ENCODE assay signal across 8 cellular contexts in the genomic region with DNA sequence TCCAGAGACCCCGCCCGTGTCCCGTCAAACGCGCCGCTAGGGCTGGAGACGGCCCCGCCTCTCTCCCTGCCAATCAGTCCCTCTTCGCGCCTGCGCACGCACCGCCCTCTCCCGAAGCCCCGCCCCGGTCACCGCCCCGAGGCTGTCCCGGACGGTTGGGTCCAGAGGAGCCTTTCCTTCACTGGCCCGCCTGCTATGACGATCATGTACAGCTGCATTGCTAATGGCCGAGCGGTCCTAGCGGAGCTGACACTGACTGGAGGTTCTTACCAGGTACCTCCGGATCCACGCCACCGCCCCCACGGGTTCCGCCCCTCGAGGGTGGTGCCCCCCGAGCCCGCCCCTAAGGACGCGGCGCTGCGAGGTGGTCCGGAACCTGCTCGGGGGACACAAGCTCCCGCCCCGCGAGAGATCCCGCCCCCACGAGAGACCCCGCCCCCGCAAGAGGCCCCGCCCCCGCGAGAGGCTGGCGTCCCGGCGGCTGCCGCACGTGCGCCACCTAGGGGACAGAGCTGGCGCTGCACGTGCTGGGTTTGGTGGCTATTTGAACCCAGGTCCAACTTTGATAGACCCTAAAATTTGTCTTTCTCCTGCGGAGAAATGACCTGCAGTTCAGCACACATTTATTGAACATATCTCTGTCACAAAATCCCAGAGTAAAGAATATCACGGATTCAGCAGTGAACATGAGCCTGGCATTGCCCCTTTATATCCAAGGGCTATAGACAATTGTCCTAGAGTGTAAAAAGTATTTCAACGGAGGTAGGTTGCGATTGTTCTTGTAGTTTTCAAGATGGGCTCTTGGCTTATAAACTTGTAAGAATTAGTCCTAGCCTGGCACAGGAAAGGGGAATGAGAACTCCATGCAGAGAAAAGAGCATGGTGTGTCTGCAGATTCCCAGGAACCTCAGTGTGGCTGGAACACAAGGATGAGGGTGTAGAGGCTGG.
DNase-seq lines count a peak whose midpoint lies in the region; ATAC-seq and TF ChIP-seq lines count a peak whose summit lies in the region.

No MANE protein-coding gene starts in this region.

- H4K20me1 ChIP-seq in OCI-LY1 (ENCODE audit: insufficient read depth, low read length): no peaks in the 10 kb centered on the region

- no peaks in the 10 kb centered on the region for H3F3A ChIP-seq in OCI-LY1 (ENCODE audit: insufficient read depth, low read length)

- no peaks in the 10 kb centered on the region for H3K79me2 ChIP-seq in OCI-LY1 (ENCODE audit: insufficient read depth, low read length)

- CTCF ChIA-PET in Calu3 (lab: Charles Lee): interaction anchor here (0.6 to 1.1 kb wide), 12 partner anchors 10 to 822 kb away, joined by 3 to 6 read pairs (median 4); no protein-coding TSS in a partner anchor

- H3K27ac ChIP-seq in OCI-LY1 (ENCODE audit: low read depth, low read length, poor library complexity, severe bottlenecking): no peak overlapping the region

- H3K9me2 ChIP-seq in OCI-LY1 (ENCODE audit: low read depth, low read length): no peaks in the 10 kb centered on the region

- peak; percentile 87 for TF ChIP-seq CTCF in Calu3 (IDR thresholded peaks at IDR 0.05; ENCODE audit: unreplicated experiment)
- peak; percentile 90 for TF ChIP-seq CTCF in OCI-LY1 (IDR thresholded peaks at IDR 0.05; ENCODE audit: low read length)

- H3K9me3 Mint-ChIP-seq in Calu3 (ENCODE audit: low read depth, unreplicated experiment): no peaks in the 10 kb centered on the region

- H3K4me1 ChIP-seq in OCI-LY1 (ENCODE audit: insufficient read depth, low read length, severe bottlenecking): peaks cover 13% of the 10 kb centered on the region

- H3K9ac ChIP-seq in OCI-LY1 (ENCODE audit: low read length): peak overlapping the region; percentile 3; the same call in 1 of the 2 replicates

- peak; percentile 98 for DNase-seq in Calu3
- peak; percentile 83 for DNase-seq in HuH-7 (ENCODE audit: low spot score)
- peak; percentile 99 for DNase-seq in activated T-cell treated with anti-CD3 and anti-CD28 coated beads for 1 hour (ENCODE audit: low read depth)
- DNase-seq in epidermal melanocyte (ENCODE audit: insufficient read length, low spot score): peak; percentile 92
- DNase-seq in midbrain (lab: John Stamatoyannopoulos, UW): peak; percentile 99
- peak; percentile 98 to 99 for DNase-seq in stimulated activated CD8-positive, alpha-beta memory T cell treated with anti-CD3 and anti-CD28 coated beads, Interleukin-15, amount 100 ng/mL, for 48 hours (ENCODE audit: low read depth in 2 of 2)

- intact Hi-C loops in Calu3 (cut with micrococcal nuclease; ENCODE audit: unreplicated experiment): no loop called here

- peak overlapping the region; percentile 67 for H3K4me3 Mint-ChIP-seq in Calu3 (ENCODE audit: low read depth, unreplicated experiment)

- no peak overlapping the region for H3K27ac Mint-ChIP-seq in Calu3 (ENCODE audit: unreplicated experiment)

- H3K9me3 ChIP-seq in OCI-LY1 (ENCODE audit: low read length): no peaks in the 10 kb centered on the region

- H3K4me2 ChIP-seq in OCI-LY1 (ENCODE audit: low read length): peak overlapping the region; percentile 76

- BruUV-seq in Calu3 (replicated peaks; lab: Mats Ljungman, UMichigan): no TSS peak

- no peaks in the 10 kb centered on the region for H3K27me3 ChIP-seq in OCI-LY1 (ENCODE audit: insufficient read depth, low read length)

- H3K36me3 Mint-ChIP-seq in Calu3 (ENCODE audit: insufficient read depth, unreplicated experiment): peaks cover 6% of the 10 kb centered on the region

- H3K4me3 ChIP-seq in OCI-LY1 (ENCODE audit: low read depth, low read length, poor library complexity, severe bottlenecking): peak overlapping the region; percentile 50

- ATAC-seq in GM21526 (IDR thresholded peaks at IDR 0.05; ENCODE audit: low FRiP score, unreplicated experiment): peak; percentile 100

- H3K36me3 ChIP-seq in OCI-LY1 (ENCODE audit: insufficient read depth, low read length): no peaks in the 10 kb centered on the region

- no peak overlapping the region for H2AFZ ChIP-seq in OCI-LY1 (ENCODE audit: low read length)

- no peaks in the 10 kb centered on the region for H3K27me3 Mint-ChIP-seq in Calu3 (ENCODE audit: unreplicated experiment)

- peaks cover 33% of the 10 kb centered on the region for H3K4me1 Mint-ChIP-seq in Calu3 (ENCODE audit: low read depth, unreplicated experiment)
